In genomic region chr5:52598954-52599353, GRCh38 we compare ENCODE assay signal across 17 cellular contexts.
"Had no signal": no experiment of that assay in that cellular context is flagged by ENCODE, and none has a peak within 500 bp of the region (broad histone marks: within the 10 kb centered on the region; RNA-seq: fewer than 3 reads in every experiment).

No MANE protein-coding gene starts in this region.

- H3K36me3 ChIP-seq: left ventricle myocardium inferior, right atrium auricular region, tibial nerve, WERI-Rb-1 had no signal

- H3K9me3 ChIP-seq: left ventricle myocardium inferior, right atrium auricular region, tibial nerve had no signal

- H3K4me1 ChIP-seq: left ventricle myocardium inferior, right atrium auricular region, tibial nerve had no signal

- H3K27ac ChIP-seq: left ventricle myocardium inferior, right atrium auricular region, skin epidermis, tibial nerve, WERI-Rb-1 had no signal

- DNase-seq: activated CD4-positive, alpha-beta T cell treated with anti-CD3 and anti-CD28 coated beads, Interleukin-2, amount 50 U/mL, for 48 hours; activated CD8-positive, alpha-beta memory T cell treated with anti-CD3 and anti-CD28 coated beads, Interleukin-2, amount 10 ng/mL, durations not matched to agents 7 days and 5 days; activated effector memory CD4-positive, alpha-beta T cell treated with Interleukin-2 at 50 U/mL for 16 hours; activated T-cell treated with anti-CD3 and anti-CD28 coated beads, Interleukin-2, amount 50 U/mL, for 1 hour; islet precursor cell; left ventricle myocardium inferior; naive thymus-derived CD8-positive, alpha-beta T cell; stimulated activated CD4-positive, alpha-beta T cell treated with anti-CD3 and anti-CD28 coated beads, Interleukin-4, amount 100 ng/mL, for 24 hours; stimulated activated CD8-positive, alpha-beta memory T cell treated with anti-CD3 and anti-CD28 coated beads, Interleukin-4, amount 100 ng/mL, for 48 hours; stimulated activated naive CD4-positive, alpha-beta T cell treated with Interleukin-2 at 50 U/mL for 16 hours; substantia nigra; T-helper 17 cell; WERI-Rb-1 had no signal

- H3K4me3 ChIP-seq: left ventricle myocardium inferior, right atrium auricular region, skin epidermis, tibial nerve had no signal

- H3K27me3 ChIP-seq: right atrium auricular region, tibial nerve had no signal

- ATAC-seq: activated CD8-positive, alpha-beta memory T cell treated with anti-CD3 and anti-CD28 coated beads, Interleukin-2, amount 10 ng/mL, durations not matched to agents 7 days and 5 days; activated naive CD4-positive, alpha-beta T cell treated with anti-CD3 and anti-CD28 coated beads, Interleukin-2, amount 50 U/mL, for 72 hours; naive thymus-derived CD8-positive, alpha-beta T cell; T-helper 17 cell had no signal
